In the genomic region with DNA sequence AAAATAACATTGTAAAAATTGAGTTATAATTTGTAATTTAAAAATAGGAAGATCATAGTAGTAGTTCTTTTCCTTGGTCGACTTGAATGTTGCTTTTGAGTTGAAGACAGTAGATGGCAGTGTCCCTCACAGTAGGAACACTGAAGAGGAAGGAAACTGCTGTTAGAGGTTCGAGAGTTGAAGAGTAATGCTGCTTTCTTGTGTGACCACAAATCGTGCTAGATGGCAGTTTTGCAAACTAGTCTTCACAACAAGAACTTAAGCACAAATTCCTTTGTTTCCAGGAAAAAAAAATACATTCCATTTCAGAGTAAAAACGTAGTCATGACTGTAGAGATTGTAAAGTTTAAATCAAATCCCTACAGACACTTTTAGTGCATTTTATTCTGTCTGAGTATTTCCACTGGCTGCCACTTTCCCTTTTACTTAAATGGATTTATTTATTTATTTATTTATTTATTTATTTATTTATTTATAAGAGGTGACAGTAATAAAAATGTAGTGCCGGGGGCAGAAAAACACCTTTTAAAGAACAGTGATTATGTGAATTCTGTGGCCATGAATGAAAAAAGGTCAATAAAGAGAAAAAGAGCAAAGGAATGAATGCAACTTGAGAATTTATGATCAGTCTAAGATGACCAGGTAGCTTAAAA, we compare ENCODE assay signal across 8 cellular contexts. TPM values are rescaled to one million over a fixed set of nuclear protein-coding genes. Genes with fewer than 3 reads are reported as not detected.
DNase-seq lines count a peak whose midpoint lies in the region; ATAC-seq and TF ChIP-seq lines count a peak whose summit lies in the region.

No MANE protein-coding gene starts in this region.

- H3K4me1 ChIP-seq in fibroblast of lung (ENCODE audit: control insufficient read depth, extremely low read depth, insufficient read depth, low read length) = no peaks in the 10 kb centered on the region

- no peaks in the 10 kb centered on the region for H4K20me1 ChIP-seq in fibroblast of lung (ENCODE audit: control insufficient read depth, extremely low read depth, insufficient read depth, low read length)

- peak; percentile 43 for DNase-seq in activated naive CD4-positive, alpha-beta T cell treated with anti-CD3 and anti-CD28 coated beads, Interleukin-2, amount 10 ng/mL, durations not matched to agents 7 days and 5 days
- DNase-seq in activated naive CD4-positive, alpha-beta T cell treated with anti-CD3 and anti-CD28 coated beads, Interleukin-2, amount 50 U/mL, for 16 hours = no peak
- DNase-seq in M059J (ENCODE audit: low read depth) (peak; percentile 80), fibroblast of lung (ENCODE audit: low read depth in 2 of 2) (peak; percentile 85 to 88), neural crest cell (ENCODE audit: low read depth, low spot score) (no peak), NCI-H128 (lab: John Stamatoyannopoulos, UW; ENCODE audit: unreplicated experiment) (no peak)

- no peak overlapping the region for H3K4me2 ChIP-seq in fibroblast of lung (ENCODE audit: extremely low read depth, insufficient read depth, low read length)

- no peaks in the 10 kb centered on the region for H3K9me3 ChIP-seq in fibroblast of lung (ENCODE audit: control insufficient read depth, insufficient read depth, low read depth, low read length)

- peak overlapping the region; percentile 11 for H3K4me3 Mint-ChIP-seq in activated naive CD4-positive, alpha-beta T cell treated with anti-CD3 and anti-CD28 coated beads, Interleukin-2, amount 10 ng/mL, durations not matched to agents 7 days and 5 days
- no peak overlapping the region for H3K4me3 Mint-ChIP-seq in T-helper 1 cell treated with Interleukin-12 subunit alpha and Interleukin-12 subunit beta and Interleukin-4 antibody, amounts not matched to agents 30 μg/mL and 1 μg/mL, for 36 hours
- no peak overlapping the region for H3K4me3 Mint-ChIP-seq in neural crest cell

- peaks cover 3% of the 10 kb centered on the region for H3K36me3 ChIP-seq in fibroblast of lung (ENCODE audit: control insufficient read depth, insufficient read depth, low read length)

- peaks cover 4% of the 10 kb centered on the region for H3K79me2 ChIP-seq in fibroblast of lung (ENCODE audit: control insufficient read depth, insufficient read depth, low read length)

- H3K27me3 Mint-ChIP-seq in activated naive CD4-positive, alpha-beta T cell treated with anti-CD3 and anti-CD28 coated beads, Interleukin-2, amount 10 ng/mL, durations not matched to agents 7 days and 5 days = no peaks in the 10 kb centered on the region
- H3K27me3 Mint-ChIP-seq in T-helper 1 cell treated with Interleukin-12 subunit alpha and Interleukin-12 subunit beta and Interleukin-4 antibody, amounts not matched to agents 30 μg/mL and 1 μg/mL, for 36 hours (ENCODE audit: low read depth) = no peaks in the 10 kb centered on the region
- no peaks in the 10 kb centered on the region for H3K27me3 Mint-ChIP-seq in neural crest cell (ENCODE audit: low read depth)

- TF ChIP-seq CTCF in fibroblast of lung (conservative IDR thresholded peaks at IDR 0.05 in 1 of 2, IDR thresholded peaks at IDR 0.05 in 1 of 2; ENCODE audit: low read depth in 1 of 2, low read length in 2 of 2) (peak; percentile 77), neural crest cell (conservative IDR thresholded peaks at IDR 0.05) (peak; percentile 69)

- H3K27ac ChIP-seq in fibroblast of lung (ENCODE audit: insufficient read depth, low read length) = no peak overlapping the region

- no peaks in the 10 kb centered on the region for H3K27me3 ChIP-seq in fibroblast of lung (ENCODE audit: control insufficient read depth, insufficient read depth, low read length)

- peak overlapping the region; percentile 66 for H3K27ac Mint-ChIP-seq in activated naive CD4-positive, alpha-beta T cell treated with anti-CD3 and anti-CD28 coated beads, Interleukin-2, amount 10 ng/mL, durations not matched to agents 7 days and 5 days
- H3K27ac Mint-ChIP-seq in T-helper 1 cell treated with Interleukin-12 subunit alpha and Interleukin-12 subunit beta and Interleukin-4 antibody, amounts not matched to agents 30 μg/mL and 1 μg/mL, for 36 hours = peak overlapping the region; percentile 47
- H3K27ac Mint-ChIP-seq in neural crest cell (ENCODE audit: unreplicated experiment) = no peak overlapping the region

- H3K36me3 Mint-ChIP-seq in activated naive CD4-positive, alpha-beta T cell treated with anti-CD3 and anti-CD28 coated beads, Interleukin-2, amount 10 ng/mL, durations not matched to agents 7 days and 5 days = peaks cover 38% of the 10 kb centered on the region
- H3K36me3 Mint-ChIP-seq in T-helper 1 cell treated with Interleukin-12 subunit alpha and Interleukin-12 subunit beta and Interleukin-4 antibody, amounts not matched to agents 30 μg/mL and 1 μg/mL, for 36 hours (ENCODE audit: low read depth) = peaks cover 26% of the 10 kb centered on the region
- no peaks in the 10 kb centered on the region for H3K36me3 Mint-ChIP-seq in neural crest cell (ENCODE audit: low read depth)

- no peaks in the 10 kb centered on the region for H3K9me3 Mint-ChIP-seq in activated naive CD4-positive, alpha-beta T cell treated with anti-CD3 and anti-CD28 coated beads, Interleukin-2, amount 10 ng/mL, durations not matched to agents 7 days and 5 days
- H3K9me3 Mint-ChIP-seq in T-helper 1 cell treated with Interleukin-12 subunit alpha and Interleukin-12 subunit beta and Interleukin-4 antibody, amounts not matched to agents 30 μg/mL and 1 μg/mL, for 36 hours = no peaks in the 10 kb centered on the region
- H3K9me3 Mint-ChIP-seq in neural crest cell = no peaks in the 10 kb centered on the region

- H3K9ac ChIP-seq in fibroblast of lung (ENCODE audit: insufficient read depth, low read length) = no peak overlapping the region

- CTCF ChIA-PET in activated naive CD4-positive, alpha-beta T cell treated with anti-CD3 and anti-CD28 coated beads, Interleukin-2, amount 10 ng/mL, durations not matched to agents 7 days and 5 days (lab: Charles Lee) = interaction anchor here (0.7 to 2.5 kb wide), 6 partner anchors 83 to 201 kb away, joined by 3 to 12 read pairs (median 4); no protein-coding TSS in a partner anchor

- peaks cover 50% of the 10 kb centered on the region for H3K4me1 Mint-ChIP-seq in activated naive CD4-positive, alpha-beta T cell treated with anti-CD3 and anti-CD28 coated beads, Interleukin-2, amount 10 ng/mL, durations not matched to agents 7 days and 5 days
- peaks cover 27% of the 10 kb centered on the region for H3K4me1 Mint-ChIP-seq in T-helper 1 cell treated with Interleukin-12 subunit alpha and Interleukin-12 subunit beta and Interleukin-4 antibody, amounts not matched to agents 30 μg/mL and 1 μg/mL, for 36 hours (ENCODE audit: low read depth)
- H3K4me1 Mint-ChIP-seq in neural crest cell = no peaks in the 10 kb centered on the region

- H2AFZ ChIP-seq in fibroblast of lung (ENCODE audit: low read length) = no peak overlapping the region

- no peak overlapping the region for H3K4me3 ChIP-seq in fibroblast of lung (replicated peaks in 1 of 4; ENCODE audit: control extremely low read depth in 1 of 4, insufficient read depth in 1 of 4, low read depth in 3 of 4, low read length in 4 of 4)

- ATAC-seq in HG02642 (IDR thresholded peaks at IDR 0.05; ENCODE audit: poor library complexity, unreplicated experiment) = no peak

RNA-seq across cellular contexts. Expression of gene SPECC1L, which starts 54.6 kb away (rescaled TPM):
- 13.9 and 22.4 TPM in 2 replicates for total RNA-seq in M059J (2014; rRNA removed; shearing (Covaris generic))
- 43.4 and 46.2 TPM in 2 replicates for total RNA-seq in fibroblast of lung
- 28.4 and 40.3 TPM in 2 replicates for polyA plus RNA-seq in fibroblast of lung
- polyA plus RNA-seq in fibroblast of lung (2012) = 22.6 and 33.8 TPM in 2 replicates
- polyA minus RNA-seq in fibroblast of lung (ENCODE audit: low replicate concordance) = 31.4 and 33.3 TPM in 2 replicates
- total RNA-seq in neural crest cell = 121 and 123 TPM in 2 replicates

Comparison
In these comparisons a context has a peak if more than half of its experiments do, and no peak if none do; other contexts are left out.
1. DNase-seq: peak in activated naive CD4-positive, alpha-beta T cell treated with anti-CD3 and anti-CD28 coated beads, Interleukin-2, amount 10 ng/mL, durations not matched to agents 7 days and 5 days (single experiment), M059J (single experiment) and fibroblast of lung (2 of 2); none in activated naive CD4-positive, alpha-beta T cell treated with anti-CD3 and anti-CD28 coated beads, Interleukin-2, amount 50 U/mL, for 16 hours (single experiment), neural crest cell (single experiment) and NCI-H128 (single experiment).